8 cellular contexts compared by ENCODE assay signal in genomic region chr19:9620842-9621155, GRCh38. TPM values are rescaled to one million over a fixed set of nuclear protein-coding genes. Genes with fewer than 3 reads are reported as not detected.
A peak's percentile ranks its signal among the peaks of the same experiment; 100 is the strongest.
DNase-seq lines count a peak whose midpoint lies in the region; ATAC-seq and TF ChIP-seq lines count a peak whose summit lies in the region.

No MANE protein-coding gene starts in this region.

- peaks cover 41% of the 10 kb centered on the region for H3K79me2 ChIP-seq in Karpas-422 (ENCODE audit: low read length)

- H3K36me3 ChIP-seq in CD4-positive, CD25-positive, alpha-beta regulatory T cell (ENCODE audit: control insufficient read depth, insufficient read depth, low read length) = peaks cover 30% of the 10 kb centered on the region
- peaks cover 33% of the 10 kb centered on the region for H3K36me3 ChIP-seq in Karpas-422 (ENCODE audit: insufficient read depth, low read length)

- H3K9ac ChIP-seq in Karpas-422 (ENCODE audit: low read length) = peak overlapping the region; percentile 91

- peak overlapping the region; percentile 100 for H3K27ac Mint-ChIP-seq in CD4-positive, CD25-positive, alpha-beta regulatory T cell
- peak overlapping the region; percentile 100 for H3K27ac Mint-ChIP-seq in effector memory CD8-positive, alpha-beta T cell
- peak overlapping the region; percentile 100 for H3K27ac Mint-ChIP-seq in nephron progenitor cell

- DNase-seq in CD4-positive, CD25-positive, alpha-beta regulatory T cell = no peak
- DNase-seq in Karpas-422 (no peak), nephron progenitor cell (no peak), islet precursor cell (no peak), hypothalamus (lab: John Stamatoyannopoulos, UW) (no peak), sciatic nerve (ENCODE audit: low spot score) (no peak)
- no peak for DNase-seq in effector memory CD8-positive, alpha-beta T cell
- DNase-seq in stimulated activated CD4-positive, alpha-beta T cell treated with anti-CD3 and anti-CD28 coated beads, Interleukin-4, amount 100 ng/mL, for 4 hours = no peak

- H3K27me3 ChIP-seq in CD4-positive, CD25-positive, alpha-beta regulatory T cell (ENCODE audit: control insufficient read depth, insufficient read depth, low read length) = no peaks in the 10 kb centered on the region
- H3K27me3 ChIP-seq in Karpas-422 (ENCODE audit: low read length) = no peaks in the 10 kb centered on the region

- peaks cover 10% of the 10 kb centered on the region for H3K27me3 Mint-ChIP-seq in CD4-positive, CD25-positive, alpha-beta regulatory T cell
- no peaks in the 10 kb centered on the region for H3K27me3 Mint-ChIP-seq in effector memory CD8-positive, alpha-beta T cell
- peaks cover 2% of the 10 kb centered on the region for H3K27me3 Mint-ChIP-seq in nephron progenitor cell (ENCODE audit: low read depth, poor library complexity)

- H3K27ac ChIP-seq in CD4-positive, CD25-positive, alpha-beta regulatory T cell (ENCODE audit: insufficient read depth, low read length, poor library complexity, severe bottlenecking) = peak overlapping the region; percentile 94
- H3K27ac ChIP-seq in Karpas-422 (ENCODE audit: low read length) = peak overlapping the region; percentile 72; the same call in 1 of the 2 replicates

- ATAC-seq in CD4-positive, CD25-positive, alpha-beta regulatory T cell (ENCODE audit: low read depth in 2 of 2) = no peak
- ATAC-seq in effector memory CD8-positive, alpha-beta T cell (replicated peaks) = no peak
- ATAC-seq in sciatic nerve = no peak

- H3K4me3 Mint-ChIP-seq in CD4-positive, CD25-positive, alpha-beta regulatory T cell = peak overlapping the region; percentile 96 to 99 (median 98)
- peak overlapping the region; percentile 96 to 99 for H3K4me3 Mint-ChIP-seq in effector memory CD8-positive, alpha-beta T cell
- H3K4me3 Mint-ChIP-seq in nephron progenitor cell = peak overlapping the region; percentile 100

- peak overlapping the region; percentile 77 for H3K4me2 ChIP-seq in Karpas-422 (ENCODE audit: low read depth, low read length, poor library complexity, severe bottlenecking)

- peaks cover 10 to 36% (median 17%) of the 10 kb centered on the region in 4 donors for H3K4me1 Mint-ChIP-seq in CD4-positive, CD25-positive, alpha-beta regulatory T cell
- peaks cover 18 to 19% of the 10 kb centered on the region in 2 donors for H3K4me1 Mint-ChIP-seq in effector memory CD8-positive, alpha-beta T cell (ENCODE audit: low read depth in 2 of 2)
- H3K4me1 Mint-ChIP-seq in nephron progenitor cell = peaks cover 32% of the 10 kb centered on the region

- intact Hi-C loops in sciatic nerve (cut with DNase I) = loop anchor here (10.0 kb wide), 1 partner anchor 174 kb away; no protein-coding TSS in a partner anchor

- peaks cover 0 to 4% of the 10 kb centered on the region in 2 experiments for H3K9me3 ChIP-seq in CD4-positive, CD25-positive, alpha-beta regulatory T cell (ENCODE audit: control insufficient read depth in 2 of 2, low read length in 2 of 2)
- H3K9me3 ChIP-seq in Karpas-422 (ENCODE audit: low read length) = no peaks in the 10 kb centered on the region

- no peaks in the 10 kb centered on the region for H3K9me2 ChIP-seq in Karpas-422 (replicated peaks; ENCODE audit: insufficient read depth, low read length)

- peak overlapping the region; percentile 93; the same call in 1 of the 2 replicates for H2AFZ ChIP-seq in Karpas-422 (ENCODE audit: low read length)

- peaks cover 22% of the 10 kb centered on the region for H3K36me3 Mint-ChIP-seq in CD4-positive, CD25-positive, alpha-beta regulatory T cell
- peaks cover 52% of the 10 kb centered on the region for H3K36me3 Mint-ChIP-seq in effector memory CD8-positive, alpha-beta T cell (ENCODE audit: insufficient read depth)
- peaks cover 46% of the 10 kb centered on the region for H3K36me3 Mint-ChIP-seq in nephron progenitor cell (ENCODE audit: low read depth)

- no peaks in the 10 kb centered on the region for H4K20me1 ChIP-seq in Karpas-422 (ENCODE audit: insufficient read depth, low read depth, low read length)

- peak overlapping the region; percentile 88 for H3K4me3 ChIP-seq in CD4-positive, CD25-positive, alpha-beta regulatory T cell (ENCODE audit: low read depth, low read length)
- H3K4me3 ChIP-seq in Karpas-422 (ENCODE audit: low read length) = peak overlapping the region; percentile 91

- no peak for TF ChIP-seq CTCF in nephron progenitor cell (IDR thresholded peaks at IDR 0.05)

- H3K9me3 Mint-ChIP-seq in CD4-positive, CD25-positive, alpha-beta regulatory T cell = peaks cover 0 to 5% (median 3%) of the 10 kb centered on the region in 7 donors
- H3K9me3 Mint-ChIP-seq in effector memory CD8-positive, alpha-beta T cell = peaks cover 0 to 2% of the 10 kb centered on the region in 2 donors
- H3K9me3 Mint-ChIP-seq in nephron progenitor cell = peaks cover 10% of the 10 kb centered on the region

- H3K4me1 ChIP-seq in CD4-positive, CD25-positive, alpha-beta regulatory T cell (ENCODE audit: control insufficient read depth, insufficient read depth, low read length, poor library complexity, severe bottlenecking) = peaks cover 17% of the 10 kb centered on the region
- H3K4me1 ChIP-seq in Karpas-422 (ENCODE audit: low read length) = peaks cover 16% of the 10 kb centered on the region

RNA-seq across cellular contexts. Expression of gene ZNF561, which starts 0.2 kb away (rescaled TPM):
- 36.6 TPM for total RNA-seq in CD4-positive, CD25-positive, alpha-beta regulatory T cell
- 10 to 100 TPM; 17.0 to 25.2 (median 22.8) TPM for polyA plus RNA-seq in CD4-positive, CD25-positive, alpha-beta regulatory T cell
- 16.1 and 35.2 TPM in 2 replicates for total RNA-seq in Karpas-422 (2014; rRNA removed; shearing (Covaris generic); ENCODE audit: low replicate concordance)
- total RNA-seq in sciatic nerve = 33.8 TPM

RNA-seq across cellular contexts. Expression of gene ZNF121, which starts 36.5 kb away (rescaled TPM):
- total RNA-seq in CD4-positive, CD25-positive, alpha-beta regulatory T cell = 23.8 TPM
- polyA plus RNA-seq in CD4-positive, CD25-positive, alpha-beta regulatory T cell = 1 to 10 TPM; 1.6 to 5.4 (median 4.4) TPM
- 43.0 and 77.6 TPM in 2 replicates for total RNA-seq in Karpas-422 (2014; rRNA removed; shearing (Covaris generic); ENCODE audit: low replicate concordance)
- 31.8 TPM for total RNA-seq in sciatic nerve

RNA-seq across cellular contexts. Expression of gene ZNF562, which starts 54.1 kb away (rescaled TPM):
- 13.5 TPM for total RNA-seq in CD4-positive, CD25-positive, alpha-beta regulatory T cell
- 1 to 10 TPM; 2.0 to 5.0 (median 3.3) TPM for polyA plus RNA-seq in CD4-positive, CD25-positive, alpha-beta regulatory T cell
- 26.7 and 35.5 TPM in 2 replicates for total RNA-seq in Karpas-422 (2014; rRNA removed; shearing (Covaris generic); ENCODE audit: low replicate concordance)
- total RNA-seq in sciatic nerve = 37.4 TPM
